In the genomic region with DNA sequence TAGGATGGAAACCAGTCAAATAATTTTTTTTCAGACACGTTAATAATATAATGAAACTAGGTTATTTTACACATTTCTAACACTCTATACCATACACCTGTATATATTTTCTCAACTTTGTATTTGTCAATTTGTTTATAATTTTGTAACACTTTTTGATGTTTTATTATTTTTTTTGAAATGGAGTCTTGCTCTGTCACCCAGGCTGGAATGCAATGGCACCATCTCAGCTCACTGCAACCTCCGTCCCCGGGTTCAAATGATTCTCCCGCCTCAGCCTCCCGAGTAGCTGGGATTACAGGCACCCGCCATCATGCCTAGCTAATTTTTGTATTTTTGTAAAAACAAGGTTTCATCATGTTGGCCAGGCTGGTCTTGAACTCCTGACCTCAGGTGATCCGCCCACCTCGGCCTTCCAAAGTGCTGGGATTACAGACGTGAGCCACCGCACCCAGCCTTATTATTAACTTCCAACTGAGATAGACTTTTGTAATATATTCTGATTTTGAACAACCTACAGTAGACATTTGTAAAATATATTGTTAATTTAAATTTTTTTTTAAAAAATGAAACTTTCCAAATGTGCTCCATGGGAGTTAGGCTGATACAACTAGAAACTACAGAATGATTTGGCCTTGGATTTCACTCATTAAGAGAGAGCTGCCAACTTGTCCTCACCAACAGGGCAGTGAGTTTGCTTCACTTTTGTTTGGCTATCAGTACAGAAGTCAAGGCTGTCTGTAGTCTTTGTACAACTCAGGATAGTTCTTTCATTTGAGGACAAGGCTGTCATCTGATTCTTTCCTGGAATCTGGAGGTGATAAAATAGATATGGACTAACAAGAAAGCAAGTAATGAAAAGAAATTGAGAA, we compare ENCODE assay signal across 18 cellular contexts.
"Had no signal": no experiment of that assay in that cellular context is flagged by ENCODE, and none has a peak within 500 bp of the region (broad histone marks: within the 10 kb centered on the region; RNA-seq: fewer than 3 reads in every experiment).

No MANE protein-coding gene starts in this region.

- H3K27me3 ChIP-seq: MG63 had no signal

- ATAC-seq: SK-N-SH treated with all-trans-retinoic acid at 6 μM for 48 hours had no signal

- DNase-seq: IMR-90, Karpas-422, KG1, MG63, NCI-H1092 treated with DMSO at 0.1 percent for 48 hours, NCI-H1436, NCI-H1694, NCI-H187 treated with DMSO at 0.1 percent for 48 hours, NCI-H2029 treated with DMSO at 0.1 percent for 48 hours, NCI-H2171 treated with DMSO at 0.1 percent for 48 hours, NCI-H345, NCI-H524 treated with DMSO at 0.1 percent for 48 hours, NCI-H69, NCI-H774, RPMI8226, SHP77 had no signal

- H3K9me3 ChIP-seq: MG63 had no signal

- H3K4me3 ChIP-seq: MG63 had no signal

- H3K36me3 ChIP-seq: MG63 had no signal

- FAIRE-seq: RCC 7860 had no signal
